Comparison of ENCODE assay signal across 8 cellular contexts in the genomic region with DNA sequence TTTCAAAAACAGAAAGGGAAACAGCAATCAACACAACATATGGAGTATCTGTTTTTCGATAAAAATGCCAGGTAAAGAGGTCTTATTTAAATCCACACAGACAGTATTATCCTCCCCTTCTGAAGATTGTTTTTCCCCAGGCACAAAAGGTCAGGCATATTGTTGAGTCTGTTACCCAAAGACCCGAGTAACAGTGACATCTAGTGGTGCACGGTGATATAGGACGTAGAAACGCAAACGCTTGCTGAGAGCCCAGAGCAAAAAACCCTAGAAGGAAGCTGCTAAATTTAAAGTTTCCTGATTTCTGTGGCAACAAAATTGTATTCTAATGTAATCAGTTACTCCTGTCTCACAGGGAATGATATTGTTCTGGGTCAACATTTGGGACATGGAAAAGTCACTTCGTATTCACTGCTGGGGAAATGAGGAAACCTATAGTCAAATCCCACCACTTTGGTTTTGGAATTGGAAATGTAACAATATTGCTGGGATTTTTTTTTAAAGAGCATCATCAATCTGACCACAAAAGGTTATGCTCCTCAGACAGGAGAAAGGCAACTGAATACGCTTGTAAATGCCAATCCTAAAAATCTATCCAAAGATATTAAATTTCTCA.
A peak's percentile ranks its signal among the peaks of the same experiment; 100 is the strongest.
DNase-seq lines count a peak whose midpoint lies in the region; ATAC-seq and TF ChIP-seq lines count a peak whose summit lies in the region.

No MANE protein-coding gene starts in this region.

- no peaks in the 10 kb centered on the region for H3K79me2 ChIP-seq in DND-41 (ENCODE audit: insufficient read depth, low read length)

- no peaks in the 10 kb centered on the region for H3K36me3 Mint-ChIP-seq in nephron (ENCODE audit: low read depth)

- H3K27me3 Mint-ChIP-seq in nephron (ENCODE audit: low read depth), result no peaks in the 10 kb centered on the region

- peak overlapping the region in 1 of 3 experiments; percentile 0 for H3K4me3 Mint-ChIP-seq in nephron

- H3K9me3 ChIP-seq in DND-41 (ENCODE audit: insufficient read depth, low read length, severe bottlenecking) (no peaks in the 10 kb centered on the region), HUES6 (ENCODE audit: control insufficient read depth, insufficient read depth, low read depth, low read length) (0 out of 2 replicates have a peak, but pooled peaks cover 3% of the 10 kb centered on the region)

- peaks cover 42% of the 10 kb centered on the region for H3K4me1 ChIP-seq in DND-41 (ENCODE audit: insufficient read depth, low read length)
- peaks cover 24% of the 10 kb centered on the region for H3K4me1 ChIP-seq in HUES6 (ENCODE audit: control insufficient read depth, insufficient read depth, low read length)

- H3K27me3 ChIP-seq in DND-41 (ENCODE audit: insufficient read depth, low read length, poor library complexity) (no peaks in the 10 kb centered on the region), HUES6 (ENCODE audit: control insufficient read depth, insufficient read depth, low read length) (no peaks in the 10 kb centered on the region)

- TF ChIP-seq CTCF in DND-41 (IDR thresholded peaks at IDR 0.05; ENCODE audit: borderline replicate concordance, extremely low read depth, low read length, poor library complexity, severe bottlenecking) (peak; percentile 96), nephron (IDR thresholded peaks at IDR 0.05; ENCODE audit: unreplicated experiment in 3 of 3) (peak; percentile 86 to 89 (median 87))

- H4K20me1 ChIP-seq in DND-41 (ENCODE audit: insufficient read depth, low read length), result no peaks in the 10 kb centered on the region

- H3K27ac ChIP-seq in DND-41 (ENCODE audit: low read length) (peak overlapping the region; percentile 94), HUES6 (ENCODE audit: low read depth, low read length) (0 out of 2 replicates have a peak overlapping the region, but pooled peaks have one; percentile 15), temporal lobe (ENCODE audit: low read depth, low read length) (peak overlapping the region; percentile 57)

- no peaks in the 10 kb centered on the region for H3K9me3 Mint-ChIP-seq in nephron

- peak overlapping the region; percentile 85 to 97 (median 92) for H3K27ac Mint-ChIP-seq in nephron

- H3K4me3 ChIP-seq in DND-41 (ENCODE audit: low read depth in 1 of 2, low read length in 2 of 2) (peak overlapping the region in 1 of 2 experiments; percentile 46; a peak in 2 of 4 replicates), HUES6 (ENCODE audit: low read depth, low read length) (no peak overlapping the region)

- peak; percentile 85 for DNase-seq in DND-41
- DNase-seq in NOMO-1 treated with dmso at 0.1 percent for 144 hours (lab: John Stamatoyannopoulos, UW; ENCODE audit: unreplicated experiment), result peak; percentile 18
- peak; percentile 67 for DNase-seq in activated CD8-positive, alpha-beta memory T cell treated with anti-CD3 and anti-CD28 coated beads, Interleukin-2, amount 50 U/mL, for 48 hours
- peak; percentile 62 for DNase-seq in fibroblast of gingiva (ENCODE audit: low read depth)

- peak overlapping the region; percentile 48 for H2AFZ ChIP-seq in DND-41 (ENCODE audit: low read depth, low read length)

- ATAC-seq in DND-41 (ENCODE audit: insufficient read depth, low read depth), result peak; percentile 70
- peak; percentile 90 for ATAC-seq in GM21529 (IDR thresholded peaks at IDR 0.05; ENCODE audit: unreplicated experiment)

- H3K4me1 Mint-ChIP-seq in nephron, result peaks cover 48% of the 10 kb centered on the region

- peak overlapping the region; percentile 55 for H3K9ac ChIP-seq in DND-41 (ENCODE audit: low read depth, low read length)
- no peak overlapping the region for H3K9ac ChIP-seq in HUES6 (ENCODE audit: low read length)

- H3K36me3 ChIP-seq in DND-41 (ENCODE audit: insufficient read depth, low read length) (no peaks in the 10 kb centered on the region), HUES6 (ENCODE audit: control insufficient read depth, insufficient read depth, low read length) (no peaks in the 10 kb centered on the region)

- H3K4me2 ChIP-seq in DND-41 (ENCODE audit: insufficient read depth, low read length), result peak overlapping the region; percentile 63

Comparison
In these comparisons a context has a peak if more than half of its experiments do, and no peak if none do; other contexts are left out.
1. DNase-seq: peak in every context shown above with its lines; median percentile 85 in DND-41; 67 in activated CD8-positive, alpha-beta memory T cell treated with anti-CD3 and anti-CD28 coated beads, Interleukin-2, amount 50 U/mL, for 48 hours; 62 in fibroblast of gingiva; 18 in NOMO-1 treated with dmso at 0.1 percent for 144 hours.
2. H3K27ac ChIP-seq: peak in every context shown above with its lines; median percentile 94 in DND-41; 57 in temporal lobe; 15 in HUES6.